Comparison of ENCODE assay signal across 7 cellular contexts in genomic region chr22:36505998-36506635, GRCh38. TPM values are rescaled to one million over a fixed set of nuclear protein-coding genes. Genes with fewer than 3 reads are reported as not detected.
DNase-seq lines count a peak whose midpoint lies in the region; ATAC-seq and TF ChIP-seq lines count a peak whose summit lies in the region.

No MANE protein-coding gene starts in this region.

- H3K27me3 ChIP-seq in HL-60 (ENCODE audit: insufficient read depth, poor library complexity, severe bottlenecking) (no peaks in the 10 kb centered on the region), iPS-18a (ENCODE audit: control insufficient read depth, insufficient read depth, low read length) (peaks cover 7% of the 10 kb centered on the region)

- H3K9me3 ChIP-seq in iPS-18a (ENCODE audit: control insufficient read depth, low read depth, low read length), result no peaks in the 10 kb centered on the region

- H3K4me3 ChIP-seq in HL-60 (replicated peaks; ENCODE audit: insufficient read depth, low read length), result peak overlapping the region; percentile 60
- H3K4me3 ChIP-seq in iPS-18a (ENCODE audit: low read length), result peak overlapping the region; percentile 46

- H3K36me3 ChIP-seq in iPS-18a (ENCODE audit: control insufficient read depth, low read depth, low read length), result peaks cover 22% of the 10 kb centered on the region

- no peak for DNase-seq in HL-60 (ENCODE audit: low read depth in 1 of 2, low spot score in 1 of 2)
- no peak for DNase-seq in stimulated activated effector memory CD8-positive, alpha-beta T cell treated with anti-CD3 and anti-CD28 coated beads, Interleukin-12 subunit alpha, Interleukin-12 subunit beta, amount 100 ng/mL, for 72 hours (ENCODE audit: low spot score in 2 of 2)
- no peak for DNase-seq in effector CD4-positive, alpha-beta T cell
- no peak for DNase-seq in NCI-H2171 treated with DMSO at 0.1 percent for 48 hours (lab: John Stamatoyannopoulos, UW)
- no peak for DNase-seq in KG1 (lab: John Stamatoyannopoulos, UW)

- no peaks in the 10 kb centered on the region for H3K4me1 ChIP-seq in iPS-18a (ENCODE audit: control insufficient read depth, low read depth, low read length)

- H3K36me3 Mint-ChIP-seq in activated T-helper 17 cell treated with anti-CD3 and anti-CD28 coated beads, Interleukin-2, amount 50 U/mL, for 72 hours (ENCODE audit: low read depth), result peaks cover 14% of the 10 kb centered on the region
- H3K36me3 Mint-ChIP-seq in stimulated activated effector memory CD8-positive, alpha-beta T cell treated with anti-CD3 and anti-CD28 coated beads, Interleukin-12 subunit alpha, Interleukin-12 subunit beta, amount 100 ng/mL, for 72 hours, result peaks cover 23% of the 10 kb centered on the region

- TF ChIP-seq CTCF in HL-60 (IDR thresholded peaks at IDR 0.05; ENCODE audit: insufficient read depth, low read length), result no peak

- H3K9ac ChIP-seq in iPS-18a (ENCODE audit: low read length), result peak overlapping the region; percentile 54

- H3K4me1 Mint-ChIP-seq in activated T-helper 17 cell treated with anti-CD3 and anti-CD28 coated beads, Interleukin-2, amount 50 U/mL, for 72 hours, result peaks cover 5% of the 10 kb centered on the region
- peaks cover 9% of the 10 kb centered on the region for H3K4me1 Mint-ChIP-seq in stimulated activated effector memory CD8-positive, alpha-beta T cell treated with anti-CD3 and anti-CD28 coated beads, Interleukin-12 subunit alpha, Interleukin-12 subunit beta, amount 100 ng/mL, for 72 hours

- H3K27ac ChIP-seq in HL-60 (replicated peaks) (peak overlapping the region; percentile 37), iPS-18a (ENCODE audit: low read length) (no peak overlapping the region)

- H3K27me3 Mint-ChIP-seq in activated T-helper 17 cell treated with anti-CD3 and anti-CD28 coated beads, Interleukin-2, amount 50 U/mL, for 72 hours, result no peaks in the 10 kb centered on the region

- ATAC-seq in activated T-helper 17 cell treated with anti-CD3 and anti-CD28 coated beads, Interleukin-2, amount 50 U/mL, for 72 hours (replicated peaks), result no peak
- no peak for ATAC-seq in stimulated activated effector memory CD8-positive, alpha-beta T cell treated with anti-CD3 and anti-CD28 coated beads, Interleukin-12 subunit alpha, Interleukin-12 subunit beta, amount 100 ng/mL, for 72 hours

- peaks cover 3% of the 10 kb centered on the region for H3K9me3 Mint-ChIP-seq in activated T-helper 17 cell treated with anti-CD3 and anti-CD28 coated beads, Interleukin-2, amount 50 U/mL, for 72 hours
- no peaks in the 10 kb centered on the region for H3K9me3 Mint-ChIP-seq in stimulated activated effector memory CD8-positive, alpha-beta T cell treated with anti-CD3 and anti-CD28 coated beads, Interleukin-12 subunit alpha, Interleukin-12 subunit beta, amount 100 ng/mL, for 72 hours

- peak overlapping the region; percentile 67 for H3K4me3 Mint-ChIP-seq in activated T-helper 17 cell treated with anti-CD3 and anti-CD28 coated beads, Interleukin-2, amount 50 U/mL, for 72 hours
- H3K4me3 Mint-ChIP-seq in stimulated activated effector memory CD8-positive, alpha-beta T cell treated with anti-CD3 and anti-CD28 coated beads, Interleukin-12 subunit alpha, Interleukin-12 subunit beta, amount 100 ng/mL, for 72 hours, result peak overlapping the region; percentile 64

- H3K27ac Mint-ChIP-seq in activated T-helper 17 cell treated with anti-CD3 and anti-CD28 coated beads, Interleukin-2, amount 50 U/mL, for 72 hours, result no peak overlapping the region
- H3K27ac Mint-ChIP-seq in stimulated activated effector memory CD8-positive, alpha-beta T cell treated with anti-CD3 and anti-CD28 coated beads, Interleukin-12 subunit alpha, Interleukin-12 subunit beta, amount 100 ng/mL, for 72 hours, result no peak overlapping the region

RNA-seq across cellular contexts. Expression of gene FOXRED2, which starts 0.7 kb away (rescaled TPM):
- 10 to 100 TPM; 12.3 to 18.0 TPM for total RNA-seq in activated T-helper 17 cell treated with anti-CD3 and anti-CD28 coated beads, Interleukin-2, amount 50 U/mL, for 72 hours

RNA-seq across cellular contexts. Expression of gene EIF3D, which starts 22.8 kb away (rescaled TPM):
- 100 to 1,000 TPM; 307 to 329 TPM for total RNA-seq in activated T-helper 17 cell treated with anti-CD3 and anti-CD28 coated beads, Interleukin-2, amount 50 U/mL, for 72 hours

RNA-seq across cellular contexts. Expression of gene TXN2, which starts 24.7 kb away (rescaled TPM):
- total RNA-seq in activated T-helper 17 cell treated with anti-CD3 and anti-CD28 coated beads, Interleukin-2, amount 50 U/mL, for 72 hours, result 100 to 1,000 TPM in 1 of 2 donors, 10 to 100 TPM in 1; 87.9 to 114 TPM
